In the genomic region with DNA sequence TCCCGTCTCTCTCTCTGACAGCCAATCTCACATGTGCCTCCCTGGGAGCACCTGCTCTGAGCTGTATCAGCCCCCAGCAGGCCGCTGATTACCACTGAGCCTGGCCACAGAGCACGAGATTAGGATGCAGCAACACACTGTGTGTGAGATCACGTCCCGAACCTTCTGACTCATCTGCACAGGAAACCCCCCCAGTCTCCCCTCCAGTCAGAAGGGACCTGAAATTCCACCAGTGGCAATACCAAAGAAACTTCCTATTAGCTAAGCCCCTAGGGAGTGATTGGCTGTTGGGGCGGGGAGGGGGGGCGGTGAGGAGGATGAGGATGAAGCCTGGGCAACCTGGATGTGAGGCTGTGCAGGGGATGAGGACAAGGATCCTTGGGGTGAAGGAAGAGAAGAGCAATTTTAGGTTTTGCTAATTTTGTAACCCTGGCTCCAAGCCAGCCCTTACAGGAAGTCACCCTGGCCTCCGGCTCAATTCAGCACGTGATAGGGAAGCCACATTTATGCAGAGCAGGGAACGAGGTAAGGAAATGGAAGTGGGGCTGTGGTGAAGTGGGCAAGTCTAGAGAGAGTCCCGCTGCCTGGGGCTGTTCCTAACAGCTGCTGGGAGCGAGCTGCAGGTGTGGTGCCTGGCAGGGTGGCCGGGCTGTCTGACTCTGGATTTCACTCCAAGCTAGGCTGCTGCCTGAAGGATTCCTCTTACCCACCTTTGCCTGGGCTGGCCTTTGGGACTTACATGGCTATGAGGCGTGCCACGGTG, we compare ENCODE assay signal across 8 cellular contexts. TPM values are rescaled to one million over a fixed set of nuclear protein-coding genes. Genes with fewer than 3 reads are reported as not detected.
DNase-seq lines count a peak whose midpoint lies in the region; ATAC-seq, FAIRE-seq and TF ChIP-seq lines count a peak whose summit lies in the region.

No MANE protein-coding gene starts in this region.

- H2BK20ac ChIP-seq in H1 (ENCODE audit: low read length), result no peak overlapping the region

- H3K79me2 ChIP-seq in H1 (ENCODE audit: control insufficient read depth in 1 of 2, insufficient read depth in 2 of 2, low read length in 2 of 2), result no peaks in the 10 kb centered on the region

- peaks cover 60% of the 10 kb centered on the region for H3K36me3 Mint-ChIP-seq in activated CD8-positive, alpha-beta T cell treated with anti-CD3 and anti-CD28 coated beads, Interleukin-2, amount 10 ng/mL, durations not matched to agents 7 days and 5 days (ENCODE audit: low read depth)
- H3K36me3 Mint-ChIP-seq in natural killer cell treated with Interleukin-12 subunit alpha and Interleukin-12 subunit beta and Interleukin-15 and Interleukin-18, amount 100 ng/mL, for 72 hours, result peaks cover 30% of the 10 kb centered on the region

- no peak overlapping the region for H3K9ac ChIP-seq in H1 (replicated peaks in 1 of 4; ENCODE audit: extremely low read depth in 1 of 4, low read depth in 3 of 4, low read length in 3 of 4)

- TF ChIP-seq POLR2A in H1 (IDR thresholded peaks at IDR 0.05; ENCODE audit: control extremely low read depth in 1 of 2, low read depth in 2 of 2, low read length in 2 of 2), result no peak

- no peak for TF ChIP-seq EP300 in H1 (IDR thresholded peaks at IDR 0.05; ENCODE audit: borderline replicate concordance in 1 of 2, low read depth in 2 of 2, low read length in 2 of 2)

- H2BK5ac ChIP-seq in H1 (ENCODE audit: low read depth, low read length), result no peak overlapping the region

- H3K9me3 ChIP-seq in H1 (ENCODE audit: insufficient read depth in 2 of 2, low read depth in 1 of 2, low read length in 1 of 2), result no peaks in the 10 kb centered on the region

- 0 out of 2 replicates have a peak overlapping the region, but pooled peaks have one; percentile 34 for H2BK15ac ChIP-seq in H1 (ENCODE audit: low read length)

- TF ChIP-seq RAD21 in H1 (IDR thresholded peaks at IDR 0.05 in 1 of 2, conservative IDR thresholded peaks at IDR 0.05 in 1 of 2; ENCODE audit: low read depth in 2 of 2, low read length in 2 of 2), result no peak

- no peak overlapping the region for H3K18ac ChIP-seq in H1 (ENCODE audit: extremely low read depth, low read length)

- no peak overlapping the region for H4K8ac ChIP-seq in H1 (ENCODE audit: extremely low read depth, insufficient read depth, low read length)

- no peak overlapping the region for H2BK12ac ChIP-seq in H1 (ENCODE audit: low read depth, low read length)

- no peak overlapping the region for H2BK120ac ChIP-seq in H1 (replicated peaks; ENCODE audit: low read depth, low read length)

- no peak overlapping the region for H3K14ac ChIP-seq in H1 (ENCODE audit: insufficient read length)

- H3K56ac ChIP-seq in H1 (replicated peaks; ENCODE audit: insufficient read length, low read depth, low read length), result no peak overlapping the region

- H3K4me3 Mint-ChIP-seq in activated CD8-positive, alpha-beta T cell treated with anti-CD3 and anti-CD28 coated beads, Interleukin-2, amount 10 ng/mL, durations not matched to agents 7 days and 5 days, result peak overlapping the region; percentile 88
- H3K4me3 Mint-ChIP-seq in natural killer cell treated with Interleukin-12 subunit alpha and Interleukin-12 subunit beta and Interleukin-15 and Interleukin-18, amount 100 ng/mL, for 72 hours, result peak overlapping the region; percentile 96

- H2AK5ac ChIP-seq in H1 (ENCODE audit: low read depth, low read length), result no peak overlapping the region

- FAIRE-seq in H1 (lab: Jason Lieb, UNC), result no peak

- H3K27ac Mint-ChIP-seq in activated CD8-positive, alpha-beta T cell treated with anti-CD3 and anti-CD28 coated beads, Interleukin-2, amount 10 ng/mL, durations not matched to agents 7 days and 5 days, result peak overlapping the region; percentile 88
- peak overlapping the region; percentile 90 to 94 for H3K27ac Mint-ChIP-seq in natural killer cell treated with Interleukin-12 subunit alpha and Interleukin-12 subunit beta and Interleukin-15 and Interleukin-18, amount 100 ng/mL, for 72 hours

- H3K4me3 ChIP-seq in H1 (ENCODE audit: extremely low read depth in 1 of 4, insufficient read depth in 2 of 4, low read depth in 3 of 4, low read length in 4 of 4), result no peak overlapping the region

- no peaks in the 10 kb centered on the region for H4K20me1 ChIP-seq in H1 (replicated peaks in 1 of 2; ENCODE audit: control insufficient read depth in 1 of 2, insufficient read depth in 2 of 2, low read length in 2 of 2)

- POLR2A ChIA-PET in activated CD8-positive, alpha-beta T cell treated with anti-CD3 and anti-CD28 coated beads, Interleukin-2, amount 10 ng/mL, durations not matched to agents 7 days and 5 days (lab: Charles Lee), result interaction anchor here (0.7 to 1.8 kb wide), 4 partner anchors 144 to 1153 kb away, joined by 3 to 5 read pairs (median 3); partner anchors contain the start of gene MED19
- POLR2A ChIA-PET in H1 (lab: Charles Lee; ENCODE audit: partially characterized antibody), result interaction anchor here (1.1 kb wide), 1 partner anchor 59 kb away, joined by 4 read pairs; no protein-coding TSS in a partner anchor

- no peak overlapping the region; a peak in 2 of 4 replicates for H3K4me2 ChIP-seq in H1 (ENCODE audit: insufficient read depth in 1 of 2, low read depth in 2 of 2, low read length in 2 of 2)

- H4K91ac ChIP-seq in H1 (replicated peaks; ENCODE audit: insufficient read length, low read length), result no peak overlapping the region

- 82% methylated on average over 15 of the region's 15 CpGs; no CpG with 5 or more reads in 1 of the 2 experiments for WGBS in H1 (ENCODE audit: extremely low coverage in 1 of 2, insufficient coverage in 1 of 2, insufficient read length in 1 of 2, insufficient replicate concordance in 2 of 2, low coverage in 1 of 2, low lambda C conversion rate in 2 of 2, missing lambda C conversion rate in 1 of 2), 2 experiments

- H4K5ac ChIP-seq in H1 (ENCODE audit: insufficient read length, low read depth, low read length), result no peak overlapping the region

- H3K27me3 Mint-ChIP-seq in activated CD8-positive, alpha-beta T cell treated with anti-CD3 and anti-CD28 coated beads, Interleukin-2, amount 10 ng/mL, durations not matched to agents 7 days and 5 days (ENCODE audit: low read depth), result peaks cover 10% of the 10 kb centered on the region
- no peaks in the 10 kb centered on the region for H3K27me3 Mint-ChIP-seq in natural killer cell treated with Interleukin-12 subunit alpha and Interleukin-12 subunit beta and Interleukin-15 and Interleukin-18, amount 100 ng/mL, for 72 hours

- H3K4me1 ChIP-seq in H1 (replicated peaks in 1 of 4; ENCODE audit: control insufficient read depth in 3 of 4, insufficient read depth in 4 of 4, low read length in 3 of 4), result peaks cover 0 to 19% (median 13%) of the 10 kb centered on the region in 4 experiments; a peak in 6 of 7 replicates

- ATAC-seq in GM18498 (IDR thresholded peaks at IDR 0.05; ENCODE audit: unreplicated experiment) (peak; percentile 88), HG02588 (IDR thresholded peaks at IDR 0.05; ENCODE audit: unreplicated experiment) (peak; percentile 90)
- peak; percentile 93 for ATAC-seq in activated CD8-positive, alpha-beta T cell treated with anti-CD3 and anti-CD28 coated beads, Interleukin-2, amount 10 ng/mL, durations not matched to agents 7 days and 5 days
- ATAC-seq in natural killer cell treated with Interleukin-12 subunit alpha and Interleukin-12 subunit beta and Interleukin-15 and Interleukin-18, amount 100 ng/mL, for 72 hours, result peak; percentile 94 to 95
- peak; percentile 96 for ATAC-seq in stimulated activated naive CD8-positive, alpha-beta T cell treated with anti-CD3 and anti-CD28 coated beads, Interleukin-15, Interleukin-2, amounts not matched to agents 100 U/mL and 50 U/mL, for 24 hours

- peaks cover 0 to 21% (median 2%) of the 10 kb centered on the region in 4 experiments; a peak in 2 of 8 replicates for H3K36me3 ChIP-seq in H1 (ENCODE audit: control insufficient read depth in 2 of 4, insufficient read depth in 4 of 4, low read length in 3 of 4)

- H3K23me2 ChIP-seq in H1 (ENCODE audit: low read depth, low read length), result no peaks in the 10 kb centered on the region; the same call in 1 of the 2 replicates

- no peak for TF ChIP-seq CTCF in H1 (IDR thresholded peaks at IDR 0.05; ENCODE audit: control extremely low read depth in 1 of 3, insufficient read depth in 1 of 3, low read depth in 1 of 3, low read length in 3 of 3)

- H2AFZ ChIP-seq in H1 (ENCODE audit: low read length), result no peak overlapping the region

- DNase-seq in NCI-H345 (lab: John Stamatoyannopoulos, UW) (peak; percentile 51), H1 (ENCODE audit: low read depth in 1 of 2, low spot score in 2 of 2) (no peak), NCI-H526 (lab: John Stamatoyannopoulos, UW) (no peak)
- DNase-seq in activated CD8-positive, alpha-beta T cell treated with anti-CD3 and anti-CD28 coated beads, Interleukin-2, amount 10 ng/mL, durations not matched to agents 7 days and 5 days, result peak; percentile 92
- DNase-seq in natural killer cell treated with Interleukin-12 subunit alpha and Interleukin-12 subunit beta and Interleukin-15 and Interleukin-18, amount 100 ng/mL, for 72 hours (ENCODE audit: low spot score), result peak; percentile 94
- peak; percentile 87 for DNase-seq in stimulated activated naive CD8-positive, alpha-beta T cell treated with anti-CD3 and anti-CD28 coated beads, Interleukin-15, Interleukin-2, amounts not matched to agents 100 U/mL and 50 U/mL, for 24 hours

- CTCF ChIA-PET in activated CD8-positive, alpha-beta T cell treated with anti-CD3 and anti-CD28 coated beads, Interleukin-2, amount 10 ng/mL, durations not matched to agents 7 days and 5 days (lab: Charles Lee), result interaction anchor here (1.5 to 6.4 kb wide), 4 partner anchors 8 to 102 kb away, joined by 3 to 80 read pairs (median 6); partner anchors contain the start of gene RTN4RL2
- CTCF ChIA-PET in H1 (lab: Charles Lee; ENCODE audit: partially characterized antibody), result interaction anchor here (1.1 to 10.1 kb wide), 5 partner anchors 8 to 31 kb away, joined by 3 to 68 read pairs (median 7); no protein-coding TSS in a partner anchor

- H3K79me1 ChIP-seq in H1 (ENCODE audit: low read depth, low read length), result peaks cover 4% of the 10 kb centered on the region; the same call in 1 of the 2 replicates

- peaks cover 0 to 11% (median 3%) of the 10 kb centered on the region in 4 experiments; a peak in 5 of 7 replicates for H3K27me3 ChIP-seq in H1 (replicated peaks in 1 of 4; ENCODE audit: control insufficient read depth in 3 of 4, extremely low read depth in 1 of 4, insufficient read depth in 3 of 4, low read length in 3 of 4)

- H3K9me3 Mint-ChIP-seq in activated CD8-positive, alpha-beta T cell treated with anti-CD3 and anti-CD28 coated beads, Interleukin-2, amount 10 ng/mL, durations not matched to agents 7 days and 5 days (ENCODE audit: insufficient read depth), result no peaks in the 10 kb centered on the region
- H3K9me3 Mint-ChIP-seq in natural killer cell treated with Interleukin-12 subunit alpha and Interleukin-12 subunit beta and Interleukin-15 and Interleukin-18, amount 100 ng/mL, for 72 hours, result no peaks in the 10 kb centered on the region

- H3K23ac ChIP-seq in H1 (ENCODE audit: insufficient read length), result no peak overlapping the region

- H3K4ac ChIP-seq in H1 (replicated peaks; ENCODE audit: insufficient read length, low read depth, low read length), result no peak overlapping the region

- H3K27ac ChIP-seq in H1 (ENCODE audit: low read depth, low read length), result no peak overlapping the region

- peaks cover 65% of the 10 kb centered on the region for H3K4me1 Mint-ChIP-seq in activated CD8-positive, alpha-beta T cell treated with anti-CD3 and anti-CD28 coated beads, Interleukin-2, amount 10 ng/mL, durations not matched to agents 7 days and 5 days (ENCODE audit: low read depth)
- H3K4me1 Mint-ChIP-seq in natural killer cell treated with Interleukin-12 subunit alpha and Interleukin-12 subunit beta and Interleukin-15 and Interleukin-18, amount 100 ng/mL, for 72 hours (ENCODE audit: low read depth in 2 of 2), result peaks cover 66% of the 10 kb centered on the region in 2 donors

RNA-seq across cellular contexts. Expression of gene SLC43A3, which starts 1.9 kb away (rescaled TPM):
- total RNA-seq in activated CD8-positive, alpha-beta T cell treated with anti-CD3 and anti-CD28 coated beads, Interleukin-2, amount 10 ng/mL, durations not matched to agents 7 days and 5 days, result 100 to 1,000 TPM; 103 to 120 TPM
- total RNA-seq in H1 (2021; fragmentation: NEBNext Ultra II Directional; extraction: Animal tissue kit (Norgen Biotek cat#: 25700)), result 31.8 and 32.5 TPM in 2 replicates
- polyA plus RNA-seq in H1 (2011; rRNA removed), result 61.1 and 67.8 TPM in 2 replicates
- 38.7 TPM for polyA plus RNA-seq in H1 (2011; cell fraction: cytosol; rRNA removed)
- 34.0 TPM for polyA plus RNA-seq in H1 (2011; cell fraction: nucleus; rRNA removed)
- polyA plus RNA-seq in H1 (2012, experiment 1 of 2), result 26.9 to 34.2 TPM (median 30.5 TPM) in 4 replicates
- polyA plus RNA-seq in H1 (2012, experiment 2 of 2), result 26.5 TPM
- 40.8 TPM for polyA plus RNA-seq in H1 (2013, experiment 1 of 2)
- polyA plus RNA-seq in H1 (2013, experiment 2 of 2), result 41.0 TPM
- 56.9 and 59.9 TPM in 2 replicates for polyA minus RNA-seq in H1 (2011; rRNA and poly(A)+ RNA removed)
- polyA minus RNA-seq in H1 (2011; cell fraction: cytosol; rRNA and poly(A)+ RNA removed), result 17.5 TPM
- 26.8 TPM for polyA minus RNA-seq in H1 (2011; cell fraction: nucleus; rRNA and poly(A)+ RNA removed)
- 100 to 1,000 TPM in 1 of 2 donors, 10 to 100 TPM in 1; 86.9 to 308 TPM for total RNA-seq in natural killer cell treated with Interleukin-12 subunit alpha and Interleukin-12 subunit beta and Interleukin-15 and Interleukin-18, amount 100 ng/mL, for 72 hours

RNA-seq across cellular contexts. Expression of gene PRG2, which starts 34.5 kb away (rescaled TPM):
- under 1 TPM in 1 of 2 experiments, not detected in 1; 0.26 TPM for total RNA-seq in activated CD8-positive, alpha-beta T cell treated with anti-CD3 and anti-CD28 coated beads, Interleukin-2, amount 10 ng/mL, durations not matched to agents 7 days and 5 days
- not detected in 2 replicates for total RNA-seq in H1 (2021; fragmentation: NEBNext Ultra II Directional; extraction: Animal tissue kit (Norgen Biotek cat#: 25700))
- polyA plus RNA-seq in H1 (2011; rRNA removed), result 0.32 and 0.61 TPM in 2 replicates
- polyA plus RNA-seq in H1 (2011; cell fraction: cytosol; rRNA removed), result 0.21 TPM
- 0.37 TPM for polyA plus RNA-seq in H1 (2011; cell fraction: nucleus; rRNA removed)
- polyA plus RNA-seq in H1 (2012, experiment 1 of 2), result not detected in 4 replicates
- polyA plus RNA-seq in H1 (2012, experiment 2 of 2), result not detected
- 0.22 TPM for polyA plus RNA-seq in H1 (2013, experiment 1 of 2)
- polyA plus RNA-seq in H1 (2013, experiment 2 of 2), result 0.29 TPM
- polyA minus RNA-seq in H1 (2011; rRNA and poly(A)+ RNA removed), result not detected in 2 replicates
- not detected for polyA minus RNA-seq in H1 (2011; cell fraction: cytosol; rRNA and poly(A)+ RNA removed)
- polyA minus RNA-seq in H1 (2011; cell fraction: nucleus; rRNA and poly(A)+ RNA removed), result not detected
- 1 to 10 TPM; 1.4 to 2.3 TPM for total RNA-seq in natural killer cell treated with Interleukin-12 subunit alpha and Interleukin-12 subunit beta and Interleukin-15 and Interleukin-18, amount 100 ng/mL, for 72 hours

RNA-seq across cellular contexts. Expression of gene RTN4RL2, which starts 35.3 kb away (rescaled TPM):
- under 1 TPM; 0.47 to 0.57 TPM for total RNA-seq in activated CD8-positive, alpha-beta T cell treated with anti-CD3 and anti-CD28 coated beads, Interleukin-2, amount 10 ng/mL, durations not matched to agents 7 days and 5 days
- total RNA-seq in H1 (2021; fragmentation: NEBNext Ultra II Directional; extraction: Animal tissue kit (Norgen Biotek cat#: 25700)), result 23.7 and 24.4 TPM in 2 replicates
- 11.4 and 17.3 TPM in 2 replicates for polyA plus RNA-seq in H1 (2011; rRNA removed)
- polyA plus RNA-seq in H1 (2011; cell fraction: cytosol; rRNA removed), result 4.4 TPM
- 11.2 TPM for polyA plus RNA-seq in H1 (2011; cell fraction: nucleus; rRNA removed)
- 13.1 to 33.1 TPM (median 28.5 TPM) in 4 replicates for polyA plus RNA-seq in H1 (2012, experiment 1 of 2)
- 15.1 TPM for polyA plus RNA-seq in H1 (2012, experiment 2 of 2)
- polyA plus RNA-seq in H1 (2013, experiment 1 of 2), result 25.6 TPM
- 28.8 TPM for polyA plus RNA-seq in H1 (2013, experiment 2 of 2)
- polyA minus RNA-seq in H1 (2011; rRNA and poly(A)+ RNA removed), result 3.2 and 3.9 TPM in 2 replicates
- polyA minus RNA-seq in H1 (2011; cell fraction: cytosol; rRNA and poly(A)+ RNA removed), result 16.0 TPM
- polyA minus RNA-seq in H1 (2011; cell fraction: nucleus; rRNA and poly(A)+ RNA removed), result 12.4 TPM
- total RNA-seq in natural killer cell treated with Interleukin-12 subunit alpha and Interleukin-12 subunit beta and Interleukin-15 and Interleukin-18, amount 100 ng/mL, for 72 hours, result not detected

RNA-seq across cellular contexts. Expression of gene PRG3, which starts 44.0 kb away (rescaled TPM):
- not detected for total RNA-seq in activated CD8-positive, alpha-beta T cell treated with anti-CD3 and anti-CD28 coated beads, Interleukin-2, amount 10 ng/mL, durations not matched to agents 7 days and 5 days
- total RNA-seq in H1 (2021; fragmentation: NEBNext Ultra II Directional; extraction: Animal tissue kit (Norgen Biotek cat#: 25700)), result not detected in 2 replicates
- not detected in 2 replicates for polyA plus RNA-seq in H1 (2011; rRNA removed)
- polyA plus RNA-seq in H1 (2011; cell fraction: cytosol; rRNA removed), result not detected
- not detected for polyA plus RNA-seq in H1 (2011; cell fraction: nucleus; rRNA removed)
- polyA plus RNA-seq in H1 (2012, experiment 1 of 2), result not detected in 4 replicates
- polyA plus RNA-seq in H1 (2012, experiment 2 of 2), result not detected
- polyA plus RNA-seq in H1 (2013, experiment 1 of 2), result not detected
- polyA plus RNA-seq in H1 (2013, experiment 2 of 2), result not detected
- polyA minus RNA-seq in H1 (2011; rRNA and poly(A)+ RNA removed), result not detected in 2 replicates
- polyA minus RNA-seq in H1 (2011; cell fraction: cytosol; rRNA and poly(A)+ RNA removed), result not detected
- not detected for polyA minus RNA-seq in H1 (2011; cell fraction: nucleus; rRNA and poly(A)+ RNA removed)
- not detected for total RNA-seq in natural killer cell treated with Interleukin-12 subunit alpha and Interleukin-12 subunit beta and Interleukin-15 and Interleukin-18, amount 100 ng/mL, for 72 hours

Comparison
In these comparisons a context has a peak if more than half of its experiments do, and no peak if none do; other contexts are left out.
1. DNase-seq: peak in NCI-H345 (single experiment), activated CD8-positive, alpha-beta T cell treated with anti-CD3 and anti-CD28 coated beads, Interleukin-2, amount 10 ng/mL, durations not matched to agents 7 days and 5 days (single experiment), natural killer cell treated with Interleukin-12 subunit alpha and Interleukin-12 subunit beta and Interleukin-15 and Interleukin-18, amount 100 ng/mL, for 72 hours (single experiment) and stimulated activated naive CD8-positive, alpha-beta T cell treated with anti-CD3 and anti-CD28 coated beads, Interleukin-15, Interleukin-2, amounts not matched to agents 100 U/mL and 50 U/mL, for 24 hours (single experiment); none in H1 (0 of 2) and NCI-H526 (0 of 2).
2. RNA of gene RTN4RL2, which starts 35.3 kb away (total RNA-seq): 23.7 to 24.4 TPM in H1; 0.47 to 0.57 TPM in activated CD8-positive, alpha-beta T cell treated with anti-CD3 and anti-CD28 coated beads, Interleukin-2, amount 10 ng/mL, durations not matched to agents 7 days and 5 days and not detected in natural killer cell treated with Interleukin-12 subunit alpha and Interleukin-12 subunit beta and Interleukin-15 and Interleukin-18, amount 100 ng/mL, for 72 hours; every median in the first group is over 10 times any median in the second.
3. Peak in every context shown above with its lines, with median percentiles within 50 percentile points of each other: ATAC-seq.